13 cellular contexts compared by ENCODE assay signal in genomic region chr11:100562102-100562501, GRCh38.
A peak's percentile ranks its signal among the peaks of the same experiment; 100 is the strongest.
DNase-seq lines count a peak whose midpoint lies in the region; FAIRE-seq and TF ChIP-seq lines count a peak whose summit lies in the region.
"Had no signal": no experiment of that assay in that cellular context is flagged by ENCODE, and none has a peak within 500 bp of the region (broad histone marks: within the 10 kb centered on the region; RNA-seq: fewer than 3 reads in every experiment).

No MANE protein-coding gene starts in this region.

- BruUV-seq in MCF 10A (replicated peaks; lab: Mats Ljungman, UMichigan), result no TSS peak

- peaks cover 0 to 5% of the 10 kb centered on the region in 2 donors for H3K4me1 ChIP-seq in breast epithelium

- DNase-seq in MCF 10A (ENCODE audit: unreplicated experiment) (peak; percentile 57), breast epithelium (ENCODE audit: low spot score in 2 of 2) (no peak), chondrocyte (ENCODE audit: low spot score) (no peak), kidney glomerular epithelial cell (lab: John Stamatoyannopoulos, UW) (peak; percentile 87), urothelium cell line (ENCODE audit: low spot score) (peak; percentile 56), GM10266 (ENCODE audit: extremely low spot score) (no peak), NCI-H510A treated with DMSO at 0.1 percent for 48 hours (lab: John Stamatoyannopoulos, UW) (no peak), SKM-1 treated with dmso at 0.1 percent for 144 hours (lab: John Stamatoyannopoulos, UW; ENCODE audit: unreplicated experiment) (no peak)
- DNase-seq: activated CD8-positive, alpha-beta memory T cell treated with anti-CD3 and anti-CD28 coated beads, Interleukin-2, amount 10 ng/mL, durations not matched to agents 7 days and 5 days; NCI-H1105 treated with DMSO at 0.1 percent for 48 hours had no signal

- H3K9me3 Mint-ChIP-seq in MCF 10A (ENCODE audit: unreplicated experiment), result no peaks in the 10 kb centered on the region
- H3K9me3 Mint-ChIP-seq in chondrocyte (ENCODE audit: low read depth), result no peaks in the 10 kb centered on the region

- H3K27ac Mint-ChIP-seq in MCF 10A (ENCODE audit: low read depth, unreplicated experiment) (peak overlapping the region; percentile 34), chondrocyte (ENCODE audit: unreplicated experiment) (peak overlapping the region; percentile 4)
- H3K27ac Mint-ChIP-seq: activated CD8-positive, alpha-beta memory T cell treated with anti-CD3 and anti-CD28 coated beads, Interleukin-2, amount 10 ng/mL, durations not matched to agents 7 days and 5 days had no signal

- H3K4me3 ChIP-seq in breast epithelium, result no peak overlapping the region
- H3K4me3 ChIP-seq: ascending aorta had no signal

- no peak overlapping the region for H3K27ac ChIP-seq in breast epithelium
- H3K27ac ChIP-seq: 22Rv1 had no signal

- TF ChIP-seq CTCF in MCF 10A (IDR thresholded peaks at IDR 0.05; ENCODE audit: unreplicated experiment), result no peak
- no peak for TF ChIP-seq CTCF in breast epithelium (IDR thresholded peaks at IDR 0.05)
- no peak for TF ChIP-seq CTCF in chondrocyte (IDR thresholded peaks at IDR 0.05)
- TF ChIP-seq CTCF in GM10266 (IDR thresholded peaks at IDR 0.05; ENCODE audit: control insufficient read depth, insufficient read depth, low read depth, missing control alignments), result no peak

- no peaks in the 10 kb centered on the region for H3K27me3 Mint-ChIP-seq in MCF 10A (ENCODE audit: insufficient read depth, unreplicated experiment)
- no peaks in the 10 kb centered on the region for H3K27me3 Mint-ChIP-seq in chondrocyte (ENCODE audit: low read depth)

- no peaks in the 10 kb centered on the region for H3K27me3 ChIP-seq in breast epithelium
- H3K27me3 ChIP-seq: ascending aorta had no signal

- no peak for TF ChIP-seq POLR2A in breast epithelium (IDR thresholded peaks at IDR 0.05)

- intact Hi-C loops in MCF 10A (cut with micrococcal nuclease), result no loop called here
- intact Hi-C loops in breast epithelium (cut with DNase I; ENCODE audit: low total_unique reads), result no loop called here

- H3K4me1 Mint-ChIP-seq in MCF 10A (ENCODE audit: insufficient read depth, unreplicated experiment) (peaks cover 21% of the 10 kb centered on the region), chondrocyte (ENCODE audit: low read depth) (peaks cover 42% of the 10 kb centered on the region)
- H3K4me1 Mint-ChIP-seq: activated CD8-positive, alpha-beta memory T cell treated with anti-CD3 and anti-CD28 coated beads, Interleukin-2, amount 10 ng/mL, durations not matched to agents 7 days and 5 days had no signal

- POLR2A ChIA-PET in MCF 10A (lab: Yijun Ruan, JAX), result no interaction called here

- no peaks in the 10 kb centered on the region for H3K36me3 Mint-ChIP-seq in MCF 10A (ENCODE audit: insufficient read depth, unreplicated experiment)
- no peaks in the 10 kb centered on the region for H3K36me3 Mint-ChIP-seq in chondrocyte (ENCODE audit: low read depth)
- H3K36me3 Mint-ChIP-seq: activated CD8-positive, alpha-beta memory T cell treated with anti-CD3 and anti-CD28 coated beads, Interleukin-2, amount 10 ng/mL, durations not matched to agents 7 days and 5 days had no signal

- H3K9me3 ChIP-seq in breast epithelium, result no peaks in the 10 kb centered on the region
- H3K9me3 ChIP-seq: ascending aorta had no signal

- no peaks in the 10 kb centered on the region for H3K36me3 ChIP-seq in breast epithelium
- H3K36me3 ChIP-seq: ascending aorta had no signal

- no peak for FAIRE-seq in urothelium cell line (lab: Jason Lieb, UNC)
- FAIRE-seq: islet of Langerhans had no signal

- H3K4me3 Mint-ChIP-seq in MCF 10A (ENCODE audit: unreplicated experiment), result no peak overlapping the region
- H3K4me3 Mint-ChIP-seq in chondrocyte (ENCODE audit: unreplicated experiment), result no peak overlapping the region
- H3K4me3 Mint-ChIP-seq: activated CD8-positive, alpha-beta memory T cell treated with anti-CD3 and anti-CD28 coated beads, Interleukin-2, amount 10 ng/mL, durations not matched to agents 7 days and 5 days had no signal

- CTCF ChIA-PET in MCF 10A (lab: Yijun Ruan, JAX), result interaction anchor here (1.3 kb wide), 1 partner anchor 9 kb away, joined by 3 read pairs; no protein-coding TSS in a partner anchor

Comparison
In these comparisons a context has a peak if more than half of its experiments do, and no peak if none do; other contexts are left out.
1. DNase-seq: peak in MCF 10A (single experiment), kidney glomerular epithelial cell (single experiment) and urothelium cell line (single experiment); none in breast epithelium (0 of 2), chondrocyte (single experiment), GM10266 (single experiment), NCI-H510A treated with DMSO at 0.1 percent for 48 hours (single experiment) and SKM-1 treated with dmso at 0.1 percent for 144 hours (single experiment).